In the genomic region with DNA sequence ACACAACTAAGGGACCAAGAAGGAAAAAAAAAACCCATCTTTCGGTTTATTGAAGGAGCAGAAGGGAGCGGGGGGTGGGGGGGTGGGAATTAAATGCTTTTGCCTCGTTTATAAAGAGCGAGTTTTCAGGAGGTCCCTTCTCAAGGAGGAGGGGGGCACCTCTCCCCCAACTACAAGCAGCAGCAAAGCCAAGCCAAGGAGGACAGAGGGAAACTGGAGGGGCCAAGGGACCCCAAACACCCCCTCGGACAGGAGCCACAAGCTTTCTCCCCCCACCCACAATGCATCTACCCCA, we compare ENCODE assay signal across 1 cellular context.
TF ChIP-seq lines count a peak whose summit lies in the region.

No MANE protein-coding gene starts in this region.

TF ChIP-seq in neural cell, 6 proteins besides CTCF, POLR2A, EP300 and RAD21:
- TF ChIP-seq, protein P1, sequence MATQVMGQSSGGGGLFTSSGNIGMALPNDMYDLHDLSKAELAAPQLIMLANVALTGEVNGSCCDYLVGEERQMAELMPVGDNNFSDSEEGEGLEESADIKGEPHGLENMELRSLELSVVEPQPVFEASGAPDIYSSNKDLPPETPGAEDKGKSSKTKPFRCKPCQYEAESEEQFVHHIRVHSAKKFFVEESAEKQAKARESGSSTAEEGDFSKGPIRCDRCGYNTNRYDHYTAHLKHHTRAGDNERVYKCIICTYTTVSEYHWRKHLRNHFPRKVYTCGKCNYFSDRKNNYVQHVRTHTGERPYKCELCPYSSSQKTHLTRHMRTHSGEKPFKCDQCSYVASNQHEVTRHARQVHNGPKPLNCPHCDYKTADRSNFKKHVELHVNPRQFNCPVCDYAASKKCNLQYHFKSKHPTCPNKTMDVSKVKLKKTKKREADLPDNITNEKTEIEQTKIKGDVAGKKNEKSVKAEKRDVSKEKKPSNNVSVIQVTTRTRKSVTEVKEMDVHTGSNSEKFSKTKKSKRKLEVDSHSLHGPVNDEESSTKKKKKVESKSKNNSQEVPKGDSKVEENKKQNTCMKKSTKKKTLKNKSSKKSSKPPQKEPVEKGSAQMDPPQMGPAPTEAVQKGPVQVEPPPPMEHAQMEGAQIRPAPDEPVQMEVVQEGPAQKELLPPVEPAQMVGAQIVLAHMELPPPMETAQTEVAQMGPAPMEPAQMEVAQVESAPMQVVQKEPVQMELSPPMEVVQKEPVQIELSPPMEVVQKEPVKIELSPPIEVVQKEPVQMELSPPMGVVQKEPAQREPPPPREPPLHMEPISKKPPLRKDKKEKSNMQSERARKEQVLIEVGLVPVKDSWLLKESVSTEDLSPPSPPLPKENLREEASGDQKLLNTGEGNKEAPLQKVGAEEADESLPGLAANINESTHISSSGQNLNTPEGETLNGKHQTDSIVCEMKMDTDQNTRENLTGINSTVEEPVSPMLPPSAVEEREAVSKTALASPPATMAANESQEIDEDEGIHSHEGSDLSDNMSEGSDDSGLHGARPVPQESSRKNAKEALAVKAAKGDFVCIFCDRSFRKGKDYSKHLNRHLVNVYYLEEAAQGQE (IDR thresholded peaks at IDR 0.05; ENCODE audit: borderline replicate concordance) = no peak
- no peak for TF ChIP-seq EZH2 (IDR thresholded peaks at IDR 0.05; ENCODE audit: borderline replicate concordance, insufficient read depth, low read length, poor library complexity, severe bottlenecking)
- TF ChIP-seq MXI1 (conservative IDR thresholded peaks at IDR 0.05; ENCODE audit: poor library complexity, severe bottlenecking) = no peak
- TF ChIP-seq SMC3 (conservative IDR thresholded peaks at IDR 0.05; ENCODE audit: poor library complexity) = no peak
